ENCODE assay signal across 8 cellular contexts in the genomic region with DNA sequence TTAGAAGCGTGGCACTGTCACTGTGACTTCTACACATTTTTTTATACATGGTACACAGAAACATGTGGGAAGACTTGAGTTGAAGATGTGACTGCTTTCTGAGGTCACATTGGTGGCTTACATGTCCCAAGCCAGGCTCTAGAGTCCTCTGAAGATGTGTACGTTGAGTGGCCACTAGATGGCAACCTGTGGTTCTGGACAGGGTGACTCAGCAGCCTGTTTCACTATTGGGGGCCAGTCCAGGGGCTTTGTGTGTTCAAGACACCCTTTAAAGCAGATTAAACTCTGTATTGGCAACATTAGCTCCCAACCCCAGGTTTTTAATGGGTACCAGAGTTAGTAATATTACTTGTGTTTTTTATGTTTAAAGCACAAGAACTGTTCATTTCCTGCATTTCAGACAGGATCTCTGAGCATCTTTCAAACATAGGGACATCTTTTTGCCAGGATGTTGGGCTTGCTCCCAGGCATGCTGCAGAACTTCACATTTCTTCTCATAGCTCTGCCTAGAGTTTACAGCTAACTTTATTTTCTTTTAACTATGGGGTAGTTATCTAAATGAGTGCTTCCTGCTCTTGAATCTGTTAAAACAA. TPM values are rescaled to one million over a fixed set of nuclear protein-coding genes. Genes with fewer than 3 reads are reported as not detected.
A peak's percentile ranks its signal among the peaks of the same experiment; 100 is the strongest.
DNase-seq lines count a peak whose midpoint lies in the region; ATAC-seq and TF ChIP-seq lines count a peak whose summit lies in the region.

No MANE protein-coding gene starts in this region.

- no peaks in the 10 kb centered on the region for H3K27me3 ChIP-seq in CD8-positive, alpha-beta T cell (ENCODE audit: insufficient read depth, low read length)

- H3K27ac ChIP-seq in CD8-positive, alpha-beta T cell (ENCODE audit: low read depth, low read length): no peak overlapping the region

- DNase-seq in CD8-positive, alpha-beta T cell: peak; percentile 1 to 59 (median 41)
- DNase-seq in NCI-H748 treated with DMSO at 0.1 percent for 48 hours (lab: John Stamatoyannopoulos, UW): peak; percentile 19
- peak; percentile 58 for DNase-seq in activated CD4-positive, alpha-beta memory T cell treated with anti-CD3 and anti-CD28 coated beads, Interleukin-2, amount 10 ng/mL, durations not matched to agents 7 days and 5 days
- DNase-seq in endothelial cell (ENCODE audit: low spot score): peak; percentile 57
- peak in 1 of 3 donors; percentile 83 for DNase-seq in mucosa of descending colon

- intact Hi-C loops in CD8-positive, alpha-beta T cell (cut with DNase I, micrococcal nuclease): loop anchor here (1.0 to 5.0 kb wide), 3 partner anchors 54 to 129 kb away; partner anchors contain the start of gene DCUN1D4 (in 1 of the 2)
- intact Hi-C loops in mucosa of descending colon (cut with DNase I, micrococcal nuclease): no loop called here

- no peaks in the 10 kb centered on the region for H3K4me1 ChIP-seq in CD8-positive, alpha-beta T cell (ENCODE audit: insufficient read depth, low read length)
- no peaks in the 10 kb centered on the region for H3K4me1 ChIP-seq in mucosa of descending colon (ENCODE audit: low read depth)

- peaks cover 9% of the 10 kb centered on the region for H3K36me3 ChIP-seq in CD8-positive, alpha-beta T cell (ENCODE audit: insufficient read depth, low read length)
- no peaks in the 10 kb centered on the region for H3K36me3 ChIP-seq in mucosa of descending colon (ENCODE audit: low read depth)

- H3K36me3 Mint-ChIP-seq in CD8-positive, alpha-beta T cell: peaks cover 58% of the 10 kb centered on the region
- peaks cover 7% of the 10 kb centered on the region for H3K36me3 Mint-ChIP-seq in activated CD4-positive, alpha-beta memory T cell treated with anti-CD3 and anti-CD28 coated beads, Interleukin-2, amount 10 ng/mL, durations not matched to agents 7 days and 5 days (ENCODE audit: low read depth)
- H3K36me3 Mint-ChIP-seq in endothelial cell (ENCODE audit: low read depth, unreplicated experiment): peaks cover 27% of the 10 kb centered on the region
- peaks cover 37% of the 10 kb centered on the region for H3K36me3 Mint-ChIP-seq in stimulated activated memory B cell treated with anti-CD40 and anti-IgM and Interleukin-4, amounts not matched to agents 10 μg/mL and 1 μg/mL and 100 μg/mL, for 72 hours

- no peaks in the 10 kb centered on the region for H3K9me3 ChIP-seq in CD8-positive, alpha-beta T cell (ENCODE audit: low read length)
- no peaks in the 10 kb centered on the region for H3K9me3 ChIP-seq in mucosa of descending colon

- no peak overlapping the region for H3K4me3 ChIP-seq in CD8-positive, alpha-beta T cell (ENCODE audit: low read depth, low read length)
- no peak overlapping the region for H3K4me3 ChIP-seq in mucosa of descending colon

- peaks cover 5% of the 10 kb centered on the region for H3K4me1 Mint-ChIP-seq in CD8-positive, alpha-beta T cell (ENCODE audit: low read depth)
- peaks cover 17% of the 10 kb centered on the region for H3K4me1 Mint-ChIP-seq in activated CD4-positive, alpha-beta memory T cell treated with anti-CD3 and anti-CD28 coated beads, Interleukin-2, amount 10 ng/mL, durations not matched to agents 7 days and 5 days
- peaks cover 9% of the 10 kb centered on the region for H3K4me1 Mint-ChIP-seq in endothelial cell (ENCODE audit: unreplicated experiment)
- peaks cover 5% of the 10 kb centered on the region for H3K4me1 Mint-ChIP-seq in stimulated activated memory B cell treated with anti-CD40 and anti-IgM and Interleukin-4, amounts not matched to agents 10 μg/mL and 1 μg/mL and 100 μg/mL, for 72 hours

- CTCF ChIA-PET in CD8-positive, alpha-beta T cell (lab: Charles Lee): interaction anchor here (0.6 to 2.6 kb wide), 10 partner anchors 10 to 137 kb away, joined by 3 to 10 read pairs (median 4); no protein-coding TSS in a partner anchor
- CTCF ChIA-PET in activated CD4-positive, alpha-beta memory T cell treated with anti-CD3 and anti-CD28 coated beads, Interleukin-2, amount 10 ng/mL, durations not matched to agents 7 days and 5 days (lab: Charles Lee): interaction anchor here (0.7 to 1.9 kb wide), 15 partner anchors 9 to 1087 kb away, joined by 3 to 11 read pairs (median 3); partner anchors contain the start of gene SGCB

- H3K27ac Mint-ChIP-seq in CD8-positive, alpha-beta T cell: no peak overlapping the region
- peak overlapping the region; percentile 38 for H3K27ac Mint-ChIP-seq in activated CD4-positive, alpha-beta memory T cell treated with anti-CD3 and anti-CD28 coated beads, Interleukin-2, amount 10 ng/mL, durations not matched to agents 7 days and 5 days
- peak overlapping the region; percentile 80 for H3K27ac Mint-ChIP-seq in endothelial cell (ENCODE audit: unreplicated experiment)
- H3K27ac Mint-ChIP-seq in stimulated activated memory B cell treated with anti-CD40 and anti-IgM and Interleukin-4, amounts not matched to agents 10 μg/mL and 1 μg/mL and 100 μg/mL, for 72 hours: peak overlapping the region; percentile 31

- H3K27me3 Mint-ChIP-seq in CD8-positive, alpha-beta T cell (ENCODE audit: low read depth): no peaks in the 10 kb centered on the region
- no peaks in the 10 kb centered on the region for H3K27me3 Mint-ChIP-seq in activated CD4-positive, alpha-beta memory T cell treated with anti-CD3 and anti-CD28 coated beads, Interleukin-2, amount 10 ng/mL, durations not matched to agents 7 days and 5 days
- H3K27me3 Mint-ChIP-seq in endothelial cell (ENCODE audit: unreplicated experiment): peaks cover 3% of the 10 kb centered on the region
- no peaks in the 10 kb centered on the region for H3K27me3 Mint-ChIP-seq in stimulated activated memory B cell treated with anti-CD40 and anti-IgM and Interleukin-4, amounts not matched to agents 10 μg/mL and 1 μg/mL and 100 μg/mL, for 72 hours

- peak; percentile 80 for ATAC-seq in CD8-positive, alpha-beta T cell
- ATAC-seq in GM19324 (IDR thresholded peaks at IDR 0.05; ENCODE audit: low FRiP score, unreplicated experiment) (peak; percentile 97), HG03378 (IDR thresholded peaks at IDR 0.05; ENCODE audit: unreplicated experiment) (peak; percentile 97), mucosa of descending colon (peak; percentile 94)
- ATAC-seq in stimulated activated memory B cell treated with anti-CD40 and anti-IgM and Interleukin-4, amounts not matched to agents 10 μg/mL and 1 μg/mL and 100 μg/mL, for 72 hours: peak; percentile 89

- TF ChIP-seq CTCF in CD8-positive, alpha-beta T cell (IDR thresholded peaks at IDR 0.05): peak; percentile 67
- TF ChIP-seq CTCF in endothelial cell (IDR thresholded peaks at IDR 0.05; ENCODE audit: unreplicated experiment): peak; percentile 73
- peak; percentile 56 for TF ChIP-seq CTCF in mucosa of descending colon (IDR thresholded peaks at IDR 0.05)

- no peaks in the 10 kb centered on the region for H3K9me3 Mint-ChIP-seq in CD8-positive, alpha-beta T cell
- no peaks in the 10 kb centered on the region for H3K9me3 Mint-ChIP-seq in activated CD4-positive, alpha-beta memory T cell treated with anti-CD3 and anti-CD28 coated beads, Interleukin-2, amount 10 ng/mL, durations not matched to agents 7 days and 5 days
- no peaks in the 10 kb centered on the region for H3K9me3 Mint-ChIP-seq in endothelial cell (ENCODE audit: unreplicated experiment)
- no peaks in the 10 kb centered on the region for H3K9me3 Mint-ChIP-seq in stimulated activated memory B cell treated with anti-CD40 and anti-IgM and Interleukin-4, amounts not matched to agents 10 μg/mL and 1 μg/mL and 100 μg/mL, for 72 hours

- H3K4me3 Mint-ChIP-seq in CD8-positive, alpha-beta T cell: no peak overlapping the region
- H3K4me3 Mint-ChIP-seq in activated CD4-positive, alpha-beta memory T cell treated with anti-CD3 and anti-CD28 coated beads, Interleukin-2, amount 10 ng/mL, durations not matched to agents 7 days and 5 days: no peak overlapping the region
- no peak overlapping the region for H3K4me3 Mint-ChIP-seq in endothelial cell (ENCODE audit: unreplicated experiment)
- no peak overlapping the region for H3K4me3 Mint-ChIP-seq in stimulated activated memory B cell treated with anti-CD40 and anti-IgM and Interleukin-4, amounts not matched to agents 10 μg/mL and 1 μg/mL and 100 μg/mL, for 72 hours

- POLR2A ChIA-PET in CD8-positive, alpha-beta T cell (lab: Charles Lee): no interaction called here
- POLR2A ChIA-PET in activated CD4-positive, alpha-beta memory T cell treated with anti-CD3 and anti-CD28 coated beads, Interleukin-2, amount 10 ng/mL, durations not matched to agents 7 days and 5 days (lab: Charles Lee): interaction anchor here (1.0 kb wide), 1 partner anchor 11 kb away, joined by 4 read pairs; no protein-coding TSS in a partner anchor

RNA-seq across cellular contexts. Expression of gene DCUN1D4, which starts 53.0 kb away (rescaled TPM):
- 10 to 100 TPM; 29.3 to 32.4 TPM for total RNA-seq in CD8-positive, alpha-beta T cell
- total RNA-seq in activated CD4-positive, alpha-beta memory T cell treated with anti-CD3 and anti-CD28 coated beads, Interleukin-2, amount 10 ng/mL, durations not matched to agents 7 days and 5 days: 10 to 100 TPM; 28.9 TPM
- total RNA-seq in endothelial cell (ENCODE audit: unreplicated experiment) (61.0 TPM), mucosa of descending colon (10 to 100 TPM; 31.1 to 72.4 (median 39.0) TPM)

Comparison
In these comparisons a context has a peak if more than half of its experiments do, and no peak if none do; other contexts are left out.
1. intact Hi-C loops: an anchor here in CD8-positive, alpha-beta T cell (1.0 to 5.0 kb wide); none called in mucosa of descending colon.